8 cellular contexts compared by ENCODE assay signal in the genomic region with DNA sequence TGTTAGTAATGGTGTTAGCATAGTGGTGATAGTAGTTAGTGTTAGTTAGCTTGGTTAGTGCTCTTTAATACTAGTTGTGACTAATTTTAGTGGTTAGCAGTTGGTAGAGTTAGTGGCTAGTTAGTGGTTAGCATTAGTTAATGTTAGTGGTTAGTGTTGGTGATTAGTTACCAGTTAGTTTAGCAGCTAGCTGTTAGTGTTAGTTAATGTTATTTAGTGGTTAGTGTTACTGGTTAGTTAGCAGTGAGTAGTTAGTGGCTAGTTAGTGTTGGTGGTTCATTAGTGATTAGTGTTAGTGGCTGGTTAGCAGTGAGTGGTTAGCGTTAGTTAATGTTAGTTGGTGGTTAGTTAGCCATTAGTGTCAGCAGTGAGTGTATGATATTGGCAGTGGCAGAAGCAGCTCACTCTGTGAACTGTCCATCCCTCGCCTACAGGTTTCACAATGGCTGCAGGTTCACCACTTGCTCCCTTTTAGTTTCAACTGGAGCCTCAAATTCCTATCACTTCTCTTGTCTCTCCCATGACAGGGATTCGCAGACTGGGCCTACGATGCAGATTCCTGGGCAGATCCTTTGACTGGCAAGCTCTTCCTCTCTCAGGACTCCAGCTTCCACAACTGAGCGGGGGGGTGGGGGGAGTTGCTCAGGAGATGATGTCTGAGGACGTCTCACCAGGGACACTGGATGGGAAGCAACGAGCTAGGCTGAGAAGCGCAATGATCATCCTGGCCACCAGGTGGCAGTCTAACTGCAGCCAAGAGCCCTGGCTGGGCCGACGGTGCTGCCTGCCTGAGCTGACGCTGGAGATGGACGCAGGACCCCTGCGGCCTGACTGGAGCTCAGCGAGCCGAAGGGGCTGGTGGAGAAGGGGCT. TPM values are rescaled to one million over a fixed set of nuclear protein-coding genes. Genes with fewer than 3 reads are reported as not detected.
DNase-seq lines count a peak whose midpoint lies in the region; ATAC-seq lines count a peak whose summit lies in the region.

No MANE protein-coding gene starts in this region.

- CTCF ChIA-PET in activated CD4-positive, alpha-beta memory T cell treated with anti-CD3 and anti-CD28 coated beads for 36 hours (lab: Charles Lee), result interaction anchor here (0.6 to 7.7 kb wide), 42 partner anchors 10 to 1508 kb away, joined by 3 to 297 read pairs (median 3); partner anchors contain the start of gene PLEKHA8

- no peak overlapping the region for H3K4me2 ChIP-seq in mesendoderm (ENCODE audit: low read length)

- no peaks in the 10 kb centered on the region for H3K79me1 ChIP-seq in mesendoderm (ENCODE audit: low read length)

- no peaks in the 10 kb centered on the region for H3K27me3 ChIP-seq in mesendoderm (ENCODE audit: insufficient read depth, low read length, poor library complexity)

- H3K36me3 ChIP-seq in mesendoderm (ENCODE audit: control insufficient read depth, insufficient read depth, low read length), result no peaks in the 10 kb centered on the region

- DNase-seq in COLO668 (lab: John Stamatoyannopoulos, UW; ENCODE audit: unreplicated experiment) (peak; percentile 81), NCI-H748 (lab: John Stamatoyannopoulos, UW; ENCODE audit: unreplicated experiment) (peak; percentile 81), mesendoderm (peak; percentile 92)
- peak; percentile 84 for DNase-seq in activated CD4-positive, alpha-beta memory T cell treated with anti-CD3 and anti-CD28 coated beads for 36 hours
- DNase-seq in effector CD8-positive, alpha-beta T cell (lab: John Stamatoyannopoulos, UW), result peak; percentile 47
- DNase-seq in stimulated activated CD8-positive, alpha-beta memory T cell treated with anti-CD3 and anti-CD28 coated beads, Interleukin-2, amount 100 ng/mL, for 1 hour (ENCODE audit: low read depth in 2 of 2), result peak; percentile 46 to 56

- H3K4me1 Mint-ChIP-seq in activated CD4-positive, alpha-beta memory T cell treated with anti-CD3 and anti-CD28 coated beads for 36 hours (ENCODE audit: low read depth), result peaks cover 12% of the 10 kb centered on the region

- peak; percentile 94 for ATAC-seq in GM19395 (IDR thresholded peaks at IDR 0.05; ENCODE audit: unreplicated experiment)
- peak; percentile 93 for ATAC-seq in HG03460 (IDR thresholded peaks at IDR 0.05; ENCODE audit: unreplicated experiment)

- H3K23ac ChIP-seq in mesendoderm (ENCODE audit: low read length), result no peak overlapping the region

- no peak overlapping the region for H3K4me3 Mint-ChIP-seq in activated CD4-positive, alpha-beta memory T cell treated with anti-CD3 and anti-CD28 coated beads for 36 hours

- H3K18ac ChIP-seq in mesendoderm (ENCODE audit: low read length), result no peak overlapping the region

- H3K4ac ChIP-seq in mesendoderm (ENCODE audit: low read depth, low read length), result no peak overlapping the region

- peaks cover 15% of the 10 kb centered on the region for H3K27me3 Mint-ChIP-seq in activated CD4-positive, alpha-beta memory T cell treated with anti-CD3 and anti-CD28 coated beads for 36 hours

- POLR2A ChIA-PET in activated CD4-positive, alpha-beta memory T cell treated with anti-CD3 and anti-CD28 coated beads for 36 hours (lab: Charles Lee), result interaction anchor here (1.0 kb wide), 1 partner anchor 138 kb away, joined by 3 read pairs; no protein-coding TSS in a partner anchor

- no peaks in the 10 kb centered on the region for H3K36me3 Mint-ChIP-seq in activated CD4-positive, alpha-beta memory T cell treated with anti-CD3 and anti-CD28 coated beads for 36 hours

- H2BK5ac ChIP-seq in mesendoderm (ENCODE audit: low read length), result no peak overlapping the region

- H3K4me1 ChIP-seq in mesendoderm (ENCODE audit: control insufficient read depth, low read depth, low read length), result peaks cover 7% of the 10 kb centered on the region

- H3K9ac ChIP-seq in mesendoderm (ENCODE audit: low read length), result no peak overlapping the region

- H3K4me3 ChIP-seq in mesendoderm (ENCODE audit: low read length), result no peak overlapping the region

- H2BK15ac ChIP-seq in mesendoderm (replicated peaks; ENCODE audit: low read depth), result no peak overlapping the region

- no peak overlapping the region for H3K27ac ChIP-seq in mesendoderm (ENCODE audit: low read depth, low read length)

- H3K79me2 ChIP-seq in mesendoderm (ENCODE audit: control insufficient read depth, insufficient read depth, low read length), result no peaks in the 10 kb centered on the region

- no peak overlapping the region for H2AK5ac ChIP-seq in mesendoderm (ENCODE audit: low read length)

- no peak overlapping the region for H3K27ac Mint-ChIP-seq in activated CD4-positive, alpha-beta memory T cell treated with anti-CD3 and anti-CD28 coated beads for 36 hours

- H4K8ac ChIP-seq in mesendoderm (ENCODE audit: low read depth, low read length), result no peak overlapping the region

- H3K56ac ChIP-seq in mesendoderm (ENCODE audit: low read length), result no peak overlapping the region

- WGBS in mesendoderm (ENCODE audit: extremely low coverage, insufficient coverage, low lambda C conversion rate), result no CpG with 5 or more reads among the region's 15 CpGs

- H4K5ac ChIP-seq in mesendoderm (ENCODE audit: low read length), result no peak overlapping the region

- intact Hi-C loops in activated CD4-positive, alpha-beta memory T cell treated with anti-CD3 and anti-CD28 coated beads for 36 hours (cut with micrococcal nuclease), result loop anchor here (1.0 kb wide), 1 partner anchor 139 kb away; no protein-coding TSS in a partner anchor

- H3K9me3 Mint-ChIP-seq in activated CD4-positive, alpha-beta memory T cell treated with anti-CD3 and anti-CD28 coated beads for 36 hours, result no peaks in the 10 kb centered on the region

- H2BK120ac ChIP-seq in mesendoderm (ENCODE audit: low read depth, low read length), result no peak overlapping the region

RNA-seq across cellular contexts. Expression of gene GHRHR, which starts 19.5 kb away (rescaled TPM):
- total RNA-seq in activated CD4-positive, alpha-beta memory T cell treated with anti-CD3 and anti-CD28 coated beads for 36 hours, result not detected
- 1.7 TPM for polyA plus RNA-seq in mesendoderm (2013, experiment 1 of 2)
- polyA plus RNA-seq in mesendoderm (2013, experiment 2 of 2), result 2.4 TPM
